ENCODE assay signal across 8 cellular contexts in the genomic region with DNA sequence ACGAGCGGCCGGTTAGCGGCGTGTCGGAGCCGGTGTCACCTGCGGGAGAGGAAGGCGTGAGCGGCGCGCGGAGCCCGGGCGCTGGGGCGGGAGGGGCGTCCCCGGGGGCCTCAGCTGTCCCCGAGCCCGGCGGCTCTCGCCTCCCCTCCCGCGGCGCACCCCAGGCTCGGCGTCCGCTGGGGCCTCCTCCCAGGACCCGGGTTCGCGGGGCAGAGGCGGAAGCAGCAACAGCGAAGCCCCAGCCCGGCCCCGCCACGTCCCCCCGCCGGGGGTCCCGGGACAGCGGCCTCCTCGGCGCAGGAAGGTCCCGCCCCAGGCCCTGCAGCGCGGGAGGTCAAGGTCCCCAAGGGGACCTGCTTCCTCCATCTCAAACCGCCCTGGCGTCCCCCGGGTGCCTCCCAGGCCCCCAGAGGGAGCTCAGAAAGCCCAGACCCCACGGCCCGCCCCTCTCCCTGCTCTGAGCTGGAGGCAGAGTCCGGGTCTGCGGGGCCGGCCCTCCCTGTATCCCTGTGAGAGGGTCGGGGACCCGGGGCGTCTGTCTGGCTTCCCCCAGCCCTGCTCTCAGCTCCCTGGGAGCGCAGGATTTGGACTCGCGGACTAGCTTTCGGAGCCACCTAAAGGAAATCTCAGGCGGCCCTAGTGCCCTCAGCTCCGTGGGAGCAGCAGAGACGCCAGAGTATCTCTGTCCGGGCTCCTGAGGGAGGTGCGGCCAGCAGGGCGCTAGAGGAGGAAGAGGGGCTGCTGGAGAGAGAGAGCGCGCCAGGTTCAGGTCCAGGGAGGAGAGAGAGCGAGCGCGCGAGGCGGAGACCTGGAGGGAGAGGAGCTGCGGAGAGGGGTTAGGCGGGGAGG. TPM values are rescaled to one million over a fixed set of nuclear protein-coding genes. Genes with fewer than 3 reads are reported as not detected.
DNase-seq lines count a peak whose midpoint lies in the region; ATAC-seq, FAIRE-seq and TF ChIP-seq lines count a peak whose summit lies in the region.

No MANE protein-coding gene starts in this region.

- TF ChIP-seq CTCF in A549 (IDR thresholded peaks at IDR 0.05), result no peak
- no peak for TF ChIP-seq CTCF in foreskin keratinocyte (conservative IDR thresholded peaks at IDR 0.05)

- H3K4me3 ChIP-seq in A549 (peak overlapping the region; percentile 74), neuron (ENCODE audit: low read length) (peak overlapping the region; percentile 52)

- WGBS in A549 (ENCODE audit: missing lambda C conversion rate), result 3% methylated on average over 26 of the region's 75 CpGs

- ATAC-seq in A549 (peak; percentile 32 to 55), GM18517 (IDR thresholded peaks at IDR 0.05; ENCODE audit: unreplicated experiment) (peak; percentile 32), HG02943 (IDR thresholded peaks at IDR 0.05; ENCODE audit: low read depth, unreplicated experiment) (peak; percentile 22), foreskin keratinocyte (peak; percentile 36)
- ATAC-seq in activated T-helper 17 cell treated with anti-CD3 and anti-CD28 coated beads, Interleukin-2, amount 50 U/mL, for 72 hours (replicated peaks), result peak; percentile 50

- CTCF ChIA-PET in A549 (lab: Yijun Ruan, JAX), result interaction anchor here (0.8 to 1.2 kb wide), 3 partner anchors 28 to 429 kb away, joined by 3 to 7 read pairs (median 3); no protein-coding TSS in a partner anchor

- H3K27me3 ChIP-seq in foreskin keratinocyte (peaks cover 32% of the 10 kb centered on the region), neuron (ENCODE audit: insufficient read depth, low read length) (no peaks in the 10 kb centered on the region)

- H3K4me1 ChIP-seq in A549 (peaks cover 16% of the 10 kb centered on the region), foreskin keratinocyte (no peaks in the 10 kb centered on the region), neuron (ENCODE audit: insufficient read depth, low read length) (peaks cover 21% of the 10 kb centered on the region)

- DNase-seq in A549 (ENCODE audit: low read depth in 1 of 2, low spot score in 1 of 2) (peak; percentile 35 to 54), NCI-H2171 (lab: John Stamatoyannopoulos, UW) (peak; percentile 43), foreskin keratinocyte (peak; percentile 36 to 60), NCI-H2029 treated with DMSO at 0.1 percent for 48 hours (lab: John Stamatoyannopoulos, UW) (no peak)

- H3K27ac ChIP-seq in A549 (peak overlapping the region; percentile 72 to 94), foreskin keratinocyte (peak overlapping the region; percentile 76)

- POLR2A ChIA-PET in A549 (lab: Yijun Ruan, JAX), result interaction anchor here (1.3 to 2.0 kb wide), 2 partner anchors 27 to 139 kb away, joined by 4 read pairs; a partner anchor contains a TSS

- H3K4me1 Mint-ChIP-seq in activated T-helper 17 cell treated with anti-CD3 and anti-CD28 coated beads, Interleukin-2, amount 50 U/mL, for 72 hours, result peaks cover 4% of the 10 kb centered on the region

- H2AFZ ChIP-seq in neuron (ENCODE audit: low read depth, low read length), result peak overlapping the region; percentile 56

- no peak for TF ChIP-seq POLR2A in A549 (IDR thresholded peaks at IDR 0.05; ENCODE audit: low read length)

- H3K9me3 ChIP-seq in A549 (no peaks in the 10 kb centered on the region), neuron (ENCODE audit: low read length) (no peaks in the 10 kb centered on the region)

- peak overlapping the region; percentile 68 for H3K27ac Mint-ChIP-seq in activated T-helper 17 cell treated with anti-CD3 and anti-CD28 coated beads, Interleukin-2, amount 50 U/mL, for 72 hours

- peaks cover 7% of the 10 kb centered on the region for H3K27me3 Mint-ChIP-seq in activated T-helper 17 cell treated with anti-CD3 and anti-CD28 coated beads, Interleukin-2, amount 50 U/mL, for 72 hours

- peaks cover 29% of the 10 kb centered on the region for H3K36me3 Mint-ChIP-seq in activated T-helper 17 cell treated with anti-CD3 and anti-CD28 coated beads, Interleukin-2, amount 50 U/mL, for 72 hours (ENCODE audit: low read depth)

- peaks cover 16% of the 10 kb centered on the region for H3K36me3 ChIP-seq in neuron (ENCODE audit: insufficient read depth, low read length)

- H3K4me3 Mint-ChIP-seq in activated T-helper 17 cell treated with anti-CD3 and anti-CD28 coated beads, Interleukin-2, amount 50 U/mL, for 72 hours, result peak overlapping the region; percentile 89

- H3K9me3 Mint-ChIP-seq in activated T-helper 17 cell treated with anti-CD3 and anti-CD28 coated beads, Interleukin-2, amount 50 U/mL, for 72 hours, result no peaks in the 10 kb centered on the region

- no peak for FAIRE-seq in A549 (lab: Jason Lieb, UNC)

- peak overlapping the region; percentile 84 for H3K4me2 ChIP-seq in A549

- TF ChIP-seq EP300 in A549 (IDR thresholded peaks at IDR 0.05), result no peak

- TF ChIP-seq RAD21 in A549 (conservative IDR thresholded peaks at IDR 0.05 in 1 of 2, IDR thresholded peaks at IDR 0.05 in 1 of 2), result no peak

TF ChIP-seq in A549, 52 proteins besides CTCF, POLR2A, EP300 and RAD21:
- TF ChIP-seq RARB (CRISPR knock-in tag; IDR thresholded peaks at IDR 0.05) (no peak), MAZ (IDR thresholded peaks at IDR 0.05; ENCODE audit: borderline replicate concordance, low read depth, low read length) (no peak), ZSCAN20 (CRISPR knock-in tag; IDR thresholded peaks at IDR 0.05) (no peak), BHLHE40 (IDR thresholded peaks at IDR 0.05; ENCODE audit: low read depth, low read length) (no peak), JUN (IDR thresholded peaks at IDR 0.05) (0 out of 5 replicates have a peak, but pooled peaks of 1 of the 2 experiments have one; percentile 3)
TF ChIP-seq in A549: peak in this region for 1.

RNA-seq across cellular contexts. Expression of a gene that starts 30.6 kb away (rescaled TPM):
- polyA plus RNA-seq in A549 (2011; rRNA removed), result 20.0 and 25.1 TPM in 2 replicates
- polyA plus RNA-seq in A549 (2012; cell fraction: cytosol; rRNA removed), result 18.4 and 20.4 TPM in 2 replicates
- 53.4 and 60.7 TPM in 2 replicates for polyA plus RNA-seq in A549 (2012; cell fraction: nucleus; rRNA removed)
- 33.6 to 36.2 TPM (median 34.0 TPM) in 3 replicates for polyA plus RNA-seq in A549 (2017; fragmentation: RNase III; extraction: RNeasy Plus Mini Kit Qiagen cat#74134 plus additional on column Dnase treatment)
- polyA minus RNA-seq in A549 (2011; rRNA and poly(A)+ RNA removed), result 23.6 and 25.2 TPM in 2 replicates
- 10 to 100 TPM; 78.3 to 93.6 TPM for total RNA-seq in activated T-helper 17 cell treated with anti-CD3 and anti-CD28 coated beads, Interleukin-2, amount 50 U/mL, for 72 hours
- 22.0 and 23.1 TPM in 2 replicates for total RNA-seq in foreskin keratinocyte
- 15.3 and 16.1 TPM in 2 replicates for polyA plus RNA-seq in foreskin keratinocyte

RNA-seq across cellular contexts. Expression of a gene that starts 50.7 kb away (rescaled TPM):
- 1.3 and 1.5 TPM in 2 replicates for polyA plus RNA-seq in A549 (2011; rRNA removed)
- polyA plus RNA-seq in A549 (2012; cell fraction: cytosol; rRNA removed), result 1.5 and 2.7 TPM in 2 replicates
- 2.2 TPM in 2 replicates for polyA plus RNA-seq in A549 (2012; cell fraction: nucleus; rRNA removed)
- polyA plus RNA-seq in A549 (2017; fragmentation: RNase III; extraction: RNeasy Plus Mini Kit Qiagen cat#74134 plus additional on column Dnase treatment), result 1.3 TPM in 3 replicates
- polyA minus RNA-seq in A549 (2011; rRNA and poly(A)+ RNA removed), result 0.17 and 0.34 TPM in 2 replicates
- total RNA-seq in activated T-helper 17 cell treated with anti-CD3 and anti-CD28 coated beads, Interleukin-2, amount 50 U/mL, for 72 hours, result 1 to 10 TPM; 1.6 to 2.2 TPM
- total RNA-seq in foreskin keratinocyte, result 0.65 and 0.85 TPM in 2 replicates
- 0.43 and 0.60 TPM in 2 replicates for polyA plus RNA-seq in foreskin keratinocyte
